ENCODE assay signal across 12 cellular contexts in genomic region chr7:37833818-37834146, GRCh38. TPM values are rescaled to one million over a fixed set of nuclear protein-coding genes. Genes with fewer than 3 reads are reported as not detected.
DNase-seq lines count a peak whose midpoint lies in the region; ATAC-seq and TF ChIP-seq lines count a peak whose summit lies in the region.
"Had no signal": no experiment of that assay in that cellular context is flagged by ENCODE, and none has a peak within 500 bp of the region (broad histone marks: within the 10 kb centered on the region; RNA-seq: fewer than 3 reads in every experiment).

No MANE protein-coding gene starts in this region.

- H3K36me3 ChIP-seq in SJCRH30, result no peaks in the 10 kb centered on the region
- no peaks in the 10 kb centered on the region for H3K36me3 ChIP-seq in thoracic aorta

- H3K27ac ChIP-seq in SJCRH30 (no peak overlapping the region), thoracic aorta (no peak overlapping the region)
- H3K27ac ChIP-seq: HL-60 had no signal

- H3K4me1 ChIP-seq in SJCRH30 (peaks cover 12% of the 10 kb centered on the region), thoracic aorta (ENCODE audit: control insufficient read depth in 1 of 2, low read depth in 2 of 2) (peaks cover 0 to 3% of the 10 kb centered on the region in 2 donors)

- DNase-seq in NCI-H2107 treated with DMSO at 0.1 percent for 48 hours (lab: John Stamatoyannopoulos, UW; ENCODE audit: unreplicated experiment) (peak; percentile 4), NCI-H2107 (lab: John Stamatoyannopoulos, UW) (no peak), SJCRH30 (no peak), fibroblast of peridontal ligament (ENCODE audit: extremely low read depth) (peak; percentile 1), thoracic aorta (ENCODE audit: low spot score) (no peak), kidney glomerular epithelial cell (lab: John Stamatoyannopoulos, UW) (no peak), DMS 273 (lab: John Stamatoyannopoulos, UW; ENCODE audit: unreplicated experiment) (no peak), GM03348 (ENCODE audit: low spot score) (no peak)
- DNase-seq: 8988T had no signal

- no peak for ATAC-seq in thoracic aorta (ENCODE audit: insufficient number of reproducible peaks, low FRiP score, low read depth)

- H3K4me3 ChIP-seq in SJCRH30 (peak overlapping the region; percentile 58), thoracic aorta (peak overlapping the region; percentile 66)

- TF ChIP-seq CTCF in thoracic aorta (IDR thresholded peaks at IDR 0.05), result no peak

- no peaks in the 10 kb centered on the region for H3K9me3 ChIP-seq in SJCRH30 (replicated peaks)
- no peaks in the 10 kb centered on the region for H3K9me3 ChIP-seq in thoracic aorta

- H3K27me3 ChIP-seq in SJCRH30, result peaks cover 4% of the 10 kb centered on the region; the same call in 1 of the 2 replicates
- H3K27me3 ChIP-seq in thoracic aorta (replicated peaks; ENCODE audit: insufficient read depth), result no peaks in the 10 kb centered on the region

RNA-seq across cellular contexts. Expression of gene NME8, which starts 14.6 kb away (rescaled TPM):
- total RNA-seq in SJCRH30 (2014; rRNA removed; shearing (Covaris generic)), result not detected in 2 replicates
- total RNA-seq in thoracic aorta, result not detected
- total RNA-seq: pulmonary artery endothelial cell, skeletal muscle tissue had no signal

Comparison
In these comparisons a context has a peak if more than half of its experiments do, and no peak if none do; other contexts are left out.
1. DNase-seq: peak in NCI-H2107 treated with DMSO at 0.1 percent for 48 hours (single experiment) and fibroblast of peridontal ligament (single experiment); none in NCI-H2107 (single experiment), SJCRH30 (0 of 2), thoracic aorta (single experiment), kidney glomerular epithelial cell (single experiment), DMS 273 (single experiment) and GM03348 (single experiment).